In genomic region chr20:44950368-44950767, GRCh38 we compare ENCODE assay signal across 22 cellular contexts.
"Had no signal": no experiment of that assay in that cellular context is flagged by ENCODE, and none has a peak within 500 bp of the region (broad histone marks: within the 10 kb centered on the region; RNA-seq: fewer than 3 reads in every experiment).

No MANE protein-coding gene starts in this region.

- ATAC-seq: activated naive CD8-positive, alpha-beta T cell treated with anti-CD3 and anti-CD28 coated beads, Interleukin-2, amount 50 U/mL, for 24 hours; heart right ventricle; left cardiac atrium; right cardiac atrium had no signal

- H3K27me3 Mint-ChIP-seq: activated CD4-positive, alpha-beta memory T cell treated with anti-CD3 and anti-CD28 coated beads, Interleukin-2, amount 10 ng/mL, durations not matched to agents 7 days and 5 days; activated CD4-positive, alpha-beta T cell treated with anti-CD3 and anti-CD28 coated beads, Interleukin-2, amount 10 ng/mL, durations not matched to agents 24 days and 14 days; activated naive CD8-positive, alpha-beta T cell treated with anti-CD3 and anti-CD28 coated beads, Interleukin-2, amount 50 U/mL, for 24 hours had no signal

- H3K4me3 Mint-ChIP-seq: activated CD4-positive, alpha-beta memory T cell treated with anti-CD3 and anti-CD28 coated beads, Interleukin-2, amount 10 ng/mL, durations not matched to agents 7 days and 5 days; activated CD4-positive, alpha-beta T cell treated with anti-CD3 and anti-CD28 coated beads, Interleukin-2, amount 10 ng/mL, durations not matched to agents 24 days and 14 days; activated naive CD8-positive, alpha-beta T cell treated with anti-CD3 and anti-CD28 coated beads, Interleukin-2, amount 50 U/mL, for 24 hours; T-helper 1 cell treated with Interleukin-12 subunit alpha and Interleukin-12 subunit beta and Interleukin-4 antibody, amounts not matched to agents 30 μg/mL and 1 μg/mL, for 36 hours had no signal

- H3K9me3 ChIP-seq: heart right ventricle, testis, vagina had no signal

- H3K9me3 Mint-ChIP-seq: activated CD4-positive, alpha-beta memory T cell treated with anti-CD3 and anti-CD28 coated beads, Interleukin-2, amount 10 ng/mL, durations not matched to agents 7 days and 5 days; activated CD4-positive, alpha-beta T cell treated with anti-CD3 and anti-CD28 coated beads, Interleukin-2, amount 10 ng/mL, durations not matched to agents 24 days and 14 days; activated naive CD8-positive, alpha-beta T cell treated with anti-CD3 and anti-CD28 coated beads, Interleukin-2, amount 50 U/mL, for 24 hours; activated T-helper 2 cell treated with anti-CD3 and anti-CD28 coated beads, Interferon-gamma antibody, Interleukin-2, Interleukin-4, amounts not matched to agents 10 μg/mL and 5 μg/mL and 100 μg/mL, durations not matched to agents 14 hours and 24 hours and 36 hours; T-helper 1 cell treated with Interleukin-12 subunit alpha and Interleukin-12 subunit beta and Interleukin-4 antibody, amounts not matched to agents 30 μg/mL and 1 μg/mL, for 36 hours had no signal

- H3K27ac Mint-ChIP-seq: activated CD4-positive, alpha-beta T cell treated with anti-CD3 and anti-CD28 coated beads, Interleukin-2, amount 10 ng/mL, durations not matched to agents 24 days and 14 days; activated naive CD8-positive, alpha-beta T cell treated with anti-CD3 and anti-CD28 coated beads, Interleukin-2, amount 50 U/mL, for 24 hours; activated T-helper 2 cell treated with anti-CD3 and anti-CD28 coated beads, Interferon-gamma antibody, Interleukin-2, Interleukin-4, amounts not matched to agents 10 μg/mL and 5 μg/mL and 100 μg/mL, durations not matched to agents 14 hours and 24 hours and 36 hours; T-helper 1 cell treated with Interleukin-12 subunit alpha and Interleukin-12 subunit beta and Interleukin-4 antibody, amounts not matched to agents 30 μg/mL and 1 μg/mL, for 36 hours had no signal

- H3K79me2 ChIP-seq: parathyroid adenoma had no signal

- DNase-seq: activated CD4-positive, alpha-beta memory T cell treated with anti-CD3 and anti-CD28 coated beads, Interleukin-2, amount 10 ng/mL, durations not matched to agents 7 days and 5 days; activated CD4-positive, alpha-beta T cell treated with anti-CD3 and anti-CD28 coated beads, Interleukin-2, amount 10 ng/mL, durations not matched to agents 24 days and 14 days; activated naive CD4-positive, alpha-beta T cell; activated naive CD8-positive, alpha-beta T cell treated with anti-CD3 and anti-CD28 coated beads, Interleukin-2, amount 50 U/mL, for 24 hours; activated T-cell treated with anti-CD3 and anti-CD28 coated beads, Interleukin-2, amount 50 U/mL, for 1 hour; dermis blood vessel endothelial cell; effector CD8-positive, alpha-beta T cell; erythroblast; foreskin fibroblast; heart right ventricle; islet precursor cell; left cardiac atrium; mesenchymal stem cell; nucleus accumbens; right cardiac atrium; stimulated activated CD4-positive, alpha-beta T cell treated with anti-CD3 and anti-CD28 coated beads, Interleukin-12 subunit alpha, Interleukin-12 subunit beta, amount 100 ng/mL, for 4 hours; trophoblast cell had no signal

- H3K9ac ChIP-seq: parathyroid adenoma had no signal

- H2AFZ ChIP-seq: parathyroid adenoma had no signal

- H3K27ac ChIP-seq: heart right ventricle, parathyroid adenoma, testis, vagina had no signal

- H3K4me3 ChIP-seq: heart right ventricle, testis, vagina had no signal

- H3K4me1 ChIP-seq: parathyroid adenoma, vagina had no signal

- H3K27me3 ChIP-seq: heart right ventricle, testis, vagina had no signal
